In the genomic region with DNA sequence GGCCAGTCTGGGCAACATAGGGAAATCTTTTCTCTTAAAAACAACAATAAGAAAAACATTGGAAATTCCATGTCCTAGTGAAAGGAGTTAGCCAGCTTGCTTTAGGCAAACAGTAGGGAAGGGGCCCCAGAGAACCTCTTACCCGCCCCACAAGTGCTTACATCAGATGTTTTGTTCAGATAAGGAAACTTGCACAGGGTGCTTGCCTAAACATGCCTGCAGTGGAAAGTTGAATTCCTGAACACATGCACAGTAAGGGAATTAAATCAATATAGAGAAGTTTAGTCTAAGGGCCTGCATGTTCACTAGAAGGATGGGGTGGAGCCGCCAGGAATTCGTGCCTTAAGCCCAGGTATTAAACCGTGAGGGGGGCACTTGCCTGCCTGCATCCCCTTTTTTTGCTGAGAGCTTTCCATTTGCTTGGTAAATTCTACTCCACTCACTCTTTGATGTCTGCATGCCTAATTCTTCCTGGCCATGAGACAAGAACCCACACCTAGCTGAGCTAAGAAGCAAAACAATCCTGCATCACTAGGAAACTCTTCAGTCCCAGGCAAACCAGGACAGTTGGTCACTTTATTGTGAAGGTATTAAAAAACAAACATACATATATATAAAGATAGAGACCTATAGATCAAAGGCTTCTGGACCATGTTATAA, we compare ENCODE assay signal across 15 cellular contexts.
DNase-seq lines count a peak whose midpoint lies in the region; ATAC-seq and TF ChIP-seq lines count a peak whose summit lies in the region.
"Had no signal": no experiment of that assay in that cellular context is flagged by ENCODE, and none has a peak within 500 bp of the region (broad histone marks: within the 10 kb centered on the region; RNA-seq: fewer than 3 reads in every experiment).

No MANE protein-coding gene starts in this region.

- 65 to 66% methylated on average over 4 of the region's 4 CpGs for WGBS in endodermal cell (ENCODE audit: insufficient coverage in 1 of 2, insufficient read length in 1 of 2), 2 experiments

- TF ChIP-seq CTCF in HEK293 (tag by site-specific recombination; IDR thresholded peaks at IDR 0.05) (no peak), RWPE1 (conservative IDR thresholded peaks at IDR 0.05; ENCODE audit: low read depth) (no peak), endodermal cell (conservative IDR thresholded peaks at IDR 0.05) (no peak), tibial artery (IDR thresholded peaks at IDR 0.05) (no peak)

- H3K4me3 ChIP-seq in HEK293 (ENCODE audit: low read depth, low read length) (no peak overlapping the region), endodermal cell (ENCODE audit: low read length) (peak overlapping the region; percentile 59), iPS-20b (ENCODE audit: low read length) (peak overlapping the region; percentile 52), tibial artery (no peak overlapping the region)

- CTCF ChIA-PET in HEK293 (lab: Yijun Ruan, JAX) (interaction anchor here (1.0 to 1.4 kb wide), 2 partner anchors 9 to 374 kb away, joined by 3 to 4 read pairs; no protein-coding TSS in a partner anchor), RWPE1 (lab: Yijun Ruan, JAX) (interaction anchor here (0.5 kb wide), 1 partner anchor 71 kb away, joined by 6 read pairs; no protein-coding TSS in a partner anchor)

- ATAC-seq in GM21515 (IDR thresholded peaks at IDR 0.05; ENCODE audit: unreplicated experiment): no peak
- ATAC-seq: PC-3, T-cell had no signal

- POLR2A ChIA-PET in HEK293 (lab: Yijun Ruan, JAX): no interaction called here
- POLR2A ChIA-PET in RWPE1 (lab: Yijun Ruan, JAX; ENCODE audit: low non-redundant PET): no interaction called here

- H3K27ac Mint-ChIP-seq in endodermal cell: no peak overlapping the region
- H3K27ac Mint-ChIP-seq: T-cell had no signal

- H3K9me3 Mint-ChIP-seq in endodermal cell: peaks cover 24% of the 10 kb centered on the region

- intact Hi-C loops in tibial artery (cut with DNase I; ENCODE audit: low total_unique reads): no loop called here

- H3K27me3 ChIP-seq in endodermal cell (ENCODE audit: control insufficient read depth, insufficient read depth, low read length, poor library complexity, severe bottlenecking) (no peaks in the 10 kb centered on the region), iPS-20b (ENCODE audit: insufficient read depth, low read length) (no peaks in the 10 kb centered on the region), tibial artery (no peaks in the 10 kb centered on the region)

- H3K36me3 ChIP-seq in HEK293 (ENCODE audit: control insufficient read depth in 2 of 2, insufficient read depth in 1 of 2, low read length in 2 of 2) (no peaks in the 10 kb centered on the region), endodermal cell (ENCODE audit: control insufficient read depth, insufficient read depth, low read length) (no peaks in the 10 kb centered on the region), iPS-20b (ENCODE audit: insufficient read depth, low read depth, low read length) (peaks cover 93% of the 10 kb centered on the region), tibial artery (no peaks in the 10 kb centered on the region)

- H3K4me1 ChIP-seq in HEK293 (ENCODE audit: control insufficient read depth, insufficient read depth, low read length) (no peaks in the 10 kb centered on the region), endodermal cell (ENCODE audit: control insufficient read depth, insufficient read depth, low read length) (no peaks in the 10 kb centered on the region), iPS-20b (ENCODE audit: insufficient read depth, low read length) (peaks cover 81% of the 10 kb centered on the region), tibial artery (no peaks in the 10 kb centered on the region)

- H3K9ac ChIP-seq in endodermal cell (ENCODE audit: extremely low read depth, low read length, poor library complexity, severe bottlenecking) (no peak overlapping the region), iPS-20b (ENCODE audit: low read depth, low read length) (no peak overlapping the region)

- H3K27ac ChIP-seq in HEK293 (ENCODE audit: extremely low read depth, low read depth, low read length) (no peak overlapping the region), RWPE1 (no peak overlapping the region), endodermal cell (ENCODE audit: low read depth, low read length) (no peak overlapping the region), iPS-20b (ENCODE audit: low read length) (no peak overlapping the region), tibial artery (no peak overlapping the region)
- H3K27ac ChIP-seq: C4-2B had no signal

- H3K4me3 Mint-ChIP-seq in endodermal cell: no peak overlapping the region
- H3K4me3 Mint-ChIP-seq: T-cell had no signal

- H3K27me3 Mint-ChIP-seq in endodermal cell (ENCODE audit: insufficient read depth): no peaks in the 10 kb centered on the region

- DNase-seq in RWPE1 (ENCODE audit: low spot score) (peak; percentile 21), endodermal cell (no peak), tibial artery (no peak), NCI-H226 (no peak), SKM-1 (lab: John Stamatoyannopoulos, UW; ENCODE audit: unreplicated experiment) (no peak)
- DNase-seq: DMS153, NCI-H1105 treated with DMSO at 0.1 percent for 48 hours, NCI-H1694 treated with DMSO at 0.1 percent for 48 hours, NCI-H69, PC-3, T-cell had no signal

- H3K9me3 ChIP-seq in HEK293 (ENCODE audit: control insufficient read depth, insufficient read depth, low read depth, low read length) (peaks cover 2% of the 10 kb centered on the region), endodermal cell (ENCODE audit: control insufficient read depth, low read length) (peaks cover 45% of the 10 kb centered on the region), iPS-20b (ENCODE audit: insufficient read depth, low read depth, low read length) (peaks cover 6% of the 10 kb centered on the region; the same call in 1 of the 2 replicates), tibial artery (peaks cover 0 to 3% (median under 1%) of the 10 kb centered on the region in 3 donors)

- H3K36me3 Mint-ChIP-seq in endodermal cell (ENCODE audit: low read depth): peaks cover 12% of the 10 kb centered on the region
- H3K36me3 Mint-ChIP-seq: T-cell had no signal

- H3K4me1 Mint-ChIP-seq in endodermal cell: peaks cover 17% of the 10 kb centered on the region
- H3K4me1 Mint-ChIP-seq: T-cell had no signal

TF ChIP-seq in HEK293, 187 proteins besides CTCF, POLR2A, EP300 and RAD21:
- peak; percentile 97 for TF ChIP-seq SETDB1 (IDR thresholded peaks at IDR 0.05; ENCODE audit: insufficient read length, low read length)
- TF ChIP-seq SP7 (tag by site-specific recombination; IDR thresholded peaks at IDR 0.05): no peak
- TF ChIP-seq TRIM28 (IDR thresholded peaks at IDR 0.05; ENCODE audit: borderline replicate concordance, low read length): peak; percentile 69; the same call in 1 of the 2 replicates

Comparison
In these comparisons a context has a peak if more than half of its experiments do, and no peak if none do; other contexts are left out.
1. H3K4me3 ChIP-seq: peak in endodermal cell (single experiment) and iPS-20b (single experiment); none in HEK293 (single experiment) and tibial artery (0 of 2).